1 cellular context compared by ENCODE assay signal in genomic region chr9:126386088-126386487, GRCh38.
TF ChIP-seq lines count a peak whose summit lies in the region.

No MANE protein-coding gene starts in this region.

TF ChIP-seq in WTC11, 78 proteins besides CTCF, POLR2A, EP300 and RAD21 (continued from another document):
- TF ChIP-seq FOXP4 (CRISPR knock-in tag; IDR thresholded peaks at IDR 0.05), result no peak
- no peak for TF ChIP-seq USF2 (CRISPR knock-in tag; IDR thresholded peaks at IDR 0.05)
- TF ChIP-seq FOXP1 (CRISPR knock-in tag; IDR thresholded peaks at IDR 0.05; ENCODE audit: borderline replicate concordance), result no peak
- TF ChIP-seq ZNF532 (CRISPR knock-in tag; IDR thresholded peaks at IDR 0.05; ENCODE audit: borderline replicate concordance), result no peak
- TF ChIP-seq NFYB (CRISPR knock-in tag; conservative IDR thresholded peaks at IDR 0.05; ENCODE audit: low read depth), result no peak
- no peak for TF ChIP-seq PREB (CRISPR knock-in tag; IDR thresholded peaks at IDR 0.05; ENCODE audit: borderline replicate concordance)
- TF ChIP-seq MLX (CRISPR knock-in tag; IDR thresholded peaks at IDR 0.05), result no peak
